In the genomic region with DNA sequence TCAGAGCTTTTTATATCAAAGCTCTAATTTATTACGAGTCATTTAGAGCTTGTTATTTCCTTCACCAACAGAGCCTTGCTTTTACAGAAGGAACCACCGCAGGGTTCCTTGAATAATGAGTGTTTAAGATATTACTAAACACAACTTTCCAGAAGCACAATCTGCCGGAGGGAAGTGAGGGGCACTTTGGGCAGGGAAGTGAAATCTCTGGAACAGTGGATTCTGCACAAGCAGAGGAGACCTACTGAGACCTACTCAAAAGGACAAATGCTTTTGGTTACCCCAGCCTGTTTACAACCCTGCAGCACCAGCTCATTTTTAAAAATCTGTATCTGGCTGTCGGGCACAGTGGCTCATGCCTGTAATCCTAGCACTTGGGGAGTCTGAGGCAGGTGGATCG, we compare ENCODE assay signal across 2 cellular contexts.
TF ChIP-seq lines count a peak whose summit lies in the region.

No MANE protein-coding gene starts in this region.

TF ChIP-seq in GM23338, 12 proteins besides CTCF, POLR2A, EP300 and RAD21 (continues in another document):
- TF ChIP-seq ZNF462 (CRISPR knock-in tag; IDR thresholded peaks at IDR 0.05) (no peak), POLR2AphosphoS5 (IDR thresholded peaks at IDR 0.05; ENCODE audit: low read depth) (no peak), EZH2phosphoT487 (IDR thresholded peaks at IDR 0.05; ENCODE audit: unreplicated experiment) (no peak), CREB1 (CRISPR knock-in tag; IDR thresholded peaks at IDR 0.05; ENCODE audit: low read depth) (no peak), REST (IDR thresholded peaks at IDR 0.05; ENCODE audit: unreplicated experiment) (no peak), NANOG (IDR thresholded peaks at IDR 0.05; ENCODE audit: borderline replicate concordance) (no peak), ETS1 (IDR thresholded peaks at IDR 0.05) (no peak), ZNF331 (CRISPR knock-in tag; IDR thresholded peaks at IDR 0.05; ENCODE audit: low read depth) (no peak), ZNF114 (CRISPR knock-in tag; IDR thresholded peaks at IDR 0.05) (no peak), JUNB (IDR thresholded peaks at IDR 0.05; ENCODE audit: unreplicated experiment) (no peak)

TF ChIP-seq in H1, 55 proteins besides CTCF, POLR2A, EP300 and RAD21 (continued from another document):
- TF ChIP-seq CHD1 (IDR thresholded peaks at IDR 0.05; ENCODE audit: low read depth, low read length) (no peak), KDM4A (IDR thresholded peaks at IDR 0.05; ENCODE audit: low read depth, low read length, severe bottlenecking) (no peak), ASH2L (IDR thresholded peaks at IDR 0.05; ENCODE audit: low read length) (no peak), YY1 (IDR thresholded peaks at IDR 0.05; ENCODE audit: low read depth, low read length) (no peak), NANOG (IDR thresholded peaks at IDR 0.05; ENCODE audit: insufficient read depth, low read depth, low read length, poor library complexity, severe bottlenecking) (no peak), TCF12 (IDR thresholded peaks at IDR 0.05; ENCODE audit: low read depth, low read length) (no peak)
